Comparison of ENCODE assay signal across 1 cellular context in the genomic region with DNA sequence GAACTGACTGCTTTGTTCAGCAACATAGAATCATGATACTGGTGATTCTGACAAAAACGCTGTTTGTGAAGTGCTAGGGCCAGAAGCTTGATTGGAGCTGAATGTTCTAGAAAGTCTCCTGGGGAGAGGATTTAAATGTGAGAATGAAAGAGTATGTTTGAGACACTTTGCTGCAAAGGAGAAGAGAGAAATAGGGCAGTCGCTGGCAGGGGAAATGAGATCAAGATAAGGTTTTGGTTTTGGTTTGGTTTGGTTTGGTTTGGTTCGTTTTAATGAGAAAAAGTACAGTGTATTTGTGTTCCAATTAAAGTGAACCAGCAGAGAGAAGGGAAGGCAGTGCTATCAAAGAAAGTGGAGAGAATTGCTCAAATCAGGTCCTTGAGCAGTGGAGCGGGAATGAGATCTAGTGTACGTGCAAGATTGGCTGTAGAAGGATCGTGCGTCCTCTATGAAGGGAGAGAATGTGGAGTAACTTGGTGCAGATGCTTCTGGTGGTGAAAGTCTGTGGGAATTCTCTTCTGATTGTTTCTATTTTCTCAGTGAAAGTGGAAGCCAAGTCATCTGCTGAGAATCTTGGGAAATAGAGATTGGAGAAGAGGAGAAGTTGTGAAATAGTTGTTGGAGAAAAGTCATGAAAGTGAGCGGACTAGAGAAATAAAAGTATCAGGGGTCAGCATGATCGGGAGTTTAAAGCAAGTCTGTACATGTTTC.
TF ChIP-seq lines count a peak whose summit lies in the region.

No MANE protein-coding gene starts in this region.

TF ChIP-seq in H1, 55 proteins besides CTCF, POLR2A, EP300 and RAD21 (continued from another document):
- no peak for TF ChIP-seq CBX5 (IDR thresholded peaks at IDR 0.05; ENCODE audit: low read depth, low read length)
- TF ChIP-seq SIRT6 (IDR thresholded peaks at IDR 0.05; ENCODE audit: low read length) = no peak
- TF ChIP-seq SP1 (IDR thresholded peaks at IDR 0.05; ENCODE audit: low read depth, low read length) = no peak
- no peak for TF ChIP-seq SIX5 (IDR thresholded peaks at IDR 0.05; ENCODE audit: low read depth, low read length)
- no peak for TF ChIP-seq NRF1 (IDR thresholded peaks at IDR 0.05; ENCODE audit: low read depth, low read length)
